In genomic region chrX:106611323-106611681, GRCh38 we compare ENCODE assay signal across 1 cellular context.
TF ChIP-seq lines count a peak whose summit lies in the region.

No MANE protein-coding gene starts in this region.

TF ChIP-seq in GM23338, 12 proteins besides CTCF, POLR2A, EP300 and RAD21 (continued from another document):
- no peak for TF ChIP-seq ZNF462 (CRISPR knock-in tag; IDR thresholded peaks at IDR 0.05)
- TF ChIP-seq EZH2phosphoT487 (IDR thresholded peaks at IDR 0.05; ENCODE audit: unreplicated experiment), result no peak
- TF ChIP-seq STAT1 (IDR thresholded peaks at IDR 0.05; ENCODE audit: unreplicated experiment), result no peak
- TF ChIP-seq POLR2AphosphoS5 (IDR thresholded peaks at IDR 0.05; ENCODE audit: low read depth), result no peak
- no peak for TF ChIP-seq JUNB (IDR thresholded peaks at IDR 0.05; ENCODE audit: unreplicated experiment)
- TF ChIP-seq, protein P1, sequence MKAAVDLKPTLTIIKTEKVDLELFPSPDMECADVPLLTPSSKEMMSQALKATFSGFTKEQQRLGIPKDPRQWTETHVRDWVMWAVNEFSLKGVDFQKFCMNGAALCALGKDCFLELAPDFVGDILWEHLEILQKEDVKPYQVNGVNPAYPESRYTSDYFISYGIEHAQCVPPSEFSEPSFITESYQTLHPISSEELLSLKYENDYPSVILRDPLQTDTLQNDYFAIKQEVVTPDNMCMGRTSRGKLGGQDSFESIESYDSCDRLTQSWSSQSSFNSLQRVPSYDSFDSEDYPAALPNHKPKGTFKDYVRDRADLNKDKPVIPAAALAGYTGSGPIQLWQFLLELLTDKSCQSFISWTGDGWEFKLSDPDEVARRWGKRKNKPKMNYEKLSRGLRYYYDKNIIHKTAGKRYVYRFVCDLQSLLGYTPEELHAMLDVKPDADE (IDR thresholded peaks at IDR 0.05), result no peak
- no peak for TF ChIP-seq EZH2 (IDR thresholded peaks at IDR 0.05; ENCODE audit: low read depth, unreplicated experiment)
